1 cellular context compared by ENCODE assay signal in the genomic region with DNA sequence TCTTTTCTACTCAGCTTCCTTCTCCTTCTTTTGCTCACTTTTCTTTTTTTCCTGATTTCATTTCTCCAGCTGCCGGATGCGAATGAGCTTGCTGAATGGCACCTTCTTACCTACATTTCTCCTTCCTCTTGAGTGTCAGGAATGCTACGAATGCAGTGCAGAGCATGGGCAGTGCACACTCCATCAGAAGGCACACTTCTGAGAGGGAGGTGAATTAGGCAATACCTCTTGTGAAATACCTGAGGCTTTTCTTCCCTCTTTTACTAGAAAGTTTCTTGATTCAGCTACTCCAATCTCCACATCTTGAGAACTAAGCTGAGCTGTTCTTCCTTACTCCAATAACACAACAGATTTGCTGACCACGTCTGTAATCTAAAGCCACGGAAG.
A peak's percentile ranks its signal among the peaks of the same experiment; 100 is the strongest.
TF ChIP-seq lines count a peak whose summit lies in the region.

No MANE protein-coding gene starts in this region.

TF ChIP-seq in H1, 55 proteins besides CTCF, POLR2A, EP300 and RAD21:
- TF ChIP-seq BCL11A (IDR thresholded peaks at IDR 0.05; ENCODE audit: low read depth in 2 of 2, low read length in 2 of 2) (no peak), TEAD4 (IDR thresholded peaks at IDR 0.05; ENCODE audit: low read depth, low read length) (peak; percentile 32; the same call in 1 of the 2 replicates), CEBPB (IDR thresholded peaks at IDR 0.05; ENCODE audit: low read depth, low read length) (peak; percentile 77)
